12 cellular contexts compared by ENCODE assay signal in the genomic region with DNA sequence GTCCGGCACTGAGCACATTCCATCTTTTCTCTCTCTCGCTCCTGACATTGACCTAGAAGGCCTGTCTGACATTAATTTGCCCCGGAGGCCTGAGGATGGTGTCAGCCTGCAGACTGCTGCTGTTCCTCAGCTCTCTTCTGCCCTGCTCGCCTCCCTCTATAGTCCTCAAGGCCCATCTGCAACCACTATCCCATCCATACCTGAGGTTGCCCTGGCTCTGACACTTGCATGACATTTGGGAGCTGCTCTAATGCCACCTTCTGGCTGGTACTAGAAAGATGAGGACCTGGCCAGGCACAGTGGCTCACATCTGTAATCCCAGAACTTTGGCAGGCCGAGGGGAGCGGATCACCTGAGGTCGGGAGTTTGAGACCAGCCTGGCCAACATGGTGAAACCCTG. TPM values are rescaled to one million over a fixed set of nuclear protein-coding genes. Genes with fewer than 3 reads are reported as not detected.
A peak's percentile ranks its signal among the peaks of the same experiment; 100 is the strongest.
DNase-seq lines count a peak whose midpoint lies in the region; ATAC-seq and TF ChIP-seq lines count a peak whose summit lies in the region.
"Had no signal": no experiment of that assay in that cellular context is flagged by ENCODE, and none has a peak within 500 bp of the region (broad histone marks: within the 10 kb centered on the region; RNA-seq: fewer than 3 reads in every experiment).

No MANE protein-coding gene starts in this region.

- peak; percentile 34 for TF ChIP-seq CTCF in epithelial cell of esophagus (IDR thresholded peaks at IDR 0.05; ENCODE audit: insufficient read depth, low read depth, low read length, missing control alignments)
- no peak for TF ChIP-seq CTCF in omental fat pad (IDR thresholded peaks at IDR 0.05)

- in situ Hi-C loops in ACHN (cut with HindIII; ENCODE audit: low pct_ligation_motif_present, low pct_unique_long_range_greater_than_20kb, low sequenced_read_pairs) = no loop called here

- intact Hi-C loops in posterior vena cava (cut with DNase I) = loop anchor here in 1 of 2 donors (2.0 kb wide), 1 partner anchor 55 kb away; no protein-coding TSS in a partner anchor

- no peak overlapping the region for H3K4me3 ChIP-seq in epithelial cell of esophagus (ENCODE audit: low read length)

- ATAC-seq in omental fat pad (ENCODE audit: low FRiP score) = no peak
- ATAC-seq: T-helper 17 cell had no signal

- peak; percentile 25 for DNase-seq in NCI-H82 (lab: John Stamatoyannopoulos, UW)
- no peak for DNase-seq in NCI-H82 treated with DMSO at 0.1 percent for 48 hours (lab: John Stamatoyannopoulos, UW; ENCODE audit: unreplicated experiment)
- peak; percentile 43 for DNase-seq in RPMI8226
- DNase-seq in epithelial cell of esophagus (ENCODE audit: low read depth) = peak; percentile 42
- DNase-seq in posterior vena cava (ENCODE audit: low spot score) = peak; percentile 42
- no peak for DNase-seq in ACHN
- DNase-seq in T-helper 1 cell = no peak
- DNase-seq in omental fat pad (ENCODE audit: low spot score) = no peak
- DNase-seq: activated naive CD4-positive, alpha-beta T cell treated with Interleukin-2 at 50 U/mL for 16 hours; NCI-H1048; T-helper 17 cell had no signal

RNA-seq across cellular contexts. Expression of a gene that starts 38.6 kb away (rescaled TPM):
- total RNA-seq in posterior vena cava (10 to 100 TPM in 1 of 2 donors, 1 to 10 TPM in 1; 3.8 to 11.0 TPM), omental fat pad (10 to 100 TPM in 3 of 4 donors, 1 to 10 TPM in 1; 9.1 to 28.5 (median 19.8) TPM)
- total RNA-seq: mesothelial cell of epicardium had no signal

Comparison
In these comparisons a context has a peak if more than half of its experiments do, and no peak if none do; other contexts are left out.
1. DNase-seq: peak in NCI-H82 (single experiment), RPMI8226 (single experiment), epithelial cell of esophagus (single experiment) and posterior vena cava (single experiment); none in NCI-H82 treated with DMSO at 0.1 percent for 48 hours (single experiment), ACHN (single experiment), T-helper 1 cell (0 of 5) and omental fat pad (single experiment).